Comparison of ENCODE assay signal across 36 cellular contexts in the genomic region with DNA sequence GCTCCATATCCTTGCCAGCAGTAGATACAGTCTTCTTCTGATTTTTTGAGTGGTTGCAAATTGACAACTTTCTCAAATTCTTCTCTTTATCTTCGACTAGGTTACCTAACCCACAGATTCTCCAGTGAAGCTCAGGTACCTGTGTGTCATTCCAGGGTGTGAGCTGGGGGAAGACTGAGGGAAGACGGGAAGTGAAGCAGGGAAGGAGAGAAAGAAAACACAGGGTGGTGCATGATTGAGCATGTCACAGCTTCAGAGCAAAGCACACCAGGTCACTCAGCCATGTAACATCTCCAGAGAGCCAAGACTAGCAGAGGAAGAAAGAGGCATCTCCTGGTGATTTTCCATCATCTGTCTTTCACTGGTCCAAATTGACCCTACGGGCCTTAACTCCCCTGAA.
"Had no signal": no experiment of that assay in that cellular context is flagged by ENCODE, and none has a peak within 500 bp of the region (broad histone marks: within the 10 kb centered on the region; RNA-seq: fewer than 3 reads in every experiment).

No MANE protein-coding gene starts in this region.

- H3K27me3 ChIP-seq: adrenal gland, body of pancreas, colonic mucosa, esophagus squamous epithelium had no signal

- FAIRE-seq: endometrium, endothelial cell of umbilical vein had no signal

- H3K4me3 Mint-ChIP-seq: activated CD4-positive, alpha-beta memory T cell treated with anti-CD3 and anti-CD28 coated beads for 36 hours; activated CD4-positive, alpha-beta T cell treated with anti-CD3 and anti-CD28 coated beads for 36 hours; activated CD4-positive, alpha-beta T cell treated with anti-CD3 and anti-CD28 coated beads, Interleukin-2, amount 10 ng/mL, durations not matched to agents 24 days and 14 days; activated CD8-positive, alpha-beta memory T cell treated with anti-CD3 and anti-CD28 coated beads, Interleukin-2, amount 10 ng/mL, durations not matched to agents 7 days and 5 days; activated CD8-positive, alpha-beta T cell treated with anti-CD3 and anti-CD28 coated beads, Interleukin-2, amount 10 ng/mL, durations not matched to agents 7 days and 5 days; activated naive CD4-positive, alpha-beta T cell treated with anti-CD3 and anti-CD28 coated beads for 36 hours; activated naive CD4-positive, alpha-beta T cell treated with anti-CD3 and anti-CD28 coated beads, Interleukin-2, amount 50 U/mL, for 24 hours; activated naive CD8-positive, alpha-beta T cell treated with anti-CD3 and anti-CD28 coated beads for 36 hours; activated naive CD8-positive, alpha-beta T cell treated with anti-CD3 and anti-CD28 coated beads, Interleukin-2, amount 50 U/mL, for 24 hours; activated T-helper 1 cell treated with anti-CD3 and anti-CD28 coated beads, Interleukin-12 subunit alpha, Interleukin-12 subunit beta, Interleukin-2, Interleukin-4 antibody, amounts not matched to agents 30 ng/mL and 10 ng/mL and 1 ng/mL, durations not matched to agents 14 hours and 24 hours and 36 hours; T-cell; T-helper 1 cell treated with Interleukin-12 subunit alpha and Interleukin-12 subunit beta and Interleukin-4 antibody, amounts not matched to agents 30 μg/mL and 1 μg/mL, for 36 hours; T-helper 2 cell treated with Interferon-gamma antibody and Interleukin-4, amounts not matched to agents 5 μg/mL and 100 μg/mL, for 36 hours had no signal

- H3K27ac Mint-ChIP-seq: activated CD4-positive, alpha-beta memory T cell treated with anti-CD3 and anti-CD28 coated beads for 36 hours; activated CD4-positive, alpha-beta T cell treated with anti-CD3 and anti-CD28 coated beads for 36 hours; activated CD4-positive, alpha-beta T cell treated with anti-CD3 and anti-CD28 coated beads, Interleukin-2, amount 10 ng/mL, durations not matched to agents 24 days and 14 days; activated CD8-positive, alpha-beta memory T cell treated with anti-CD3 and anti-CD28 coated beads, Interleukin-2, amount 10 ng/mL, durations not matched to agents 7 days and 5 days; activated CD8-positive, alpha-beta T cell treated with anti-CD3 and anti-CD28 coated beads, Interleukin-2, amount 10 ng/mL, durations not matched to agents 7 days and 5 days; activated naive CD4-positive, alpha-beta T cell treated with anti-CD3 and anti-CD28 coated beads for 36 hours; activated naive CD4-positive, alpha-beta T cell treated with anti-CD3 and anti-CD28 coated beads, Interleukin-2, amount 50 U/mL, for 24 hours; activated naive CD8-positive, alpha-beta T cell treated with anti-CD3 and anti-CD28 coated beads for 36 hours; activated naive CD8-positive, alpha-beta T cell treated with anti-CD3 and anti-CD28 coated beads, Interleukin-2, amount 50 U/mL, for 24 hours; activated T-helper 1 cell treated with anti-CD3 and anti-CD28 coated beads, Interleukin-12 subunit alpha, Interleukin-12 subunit beta, Interleukin-2, Interleukin-4 antibody, amounts not matched to agents 30 ng/mL and 10 ng/mL and 1 ng/mL, durations not matched to agents 14 hours and 24 hours and 36 hours; activated T-helper 2 cell treated with anti-CD3 and anti-CD28 coated beads, Interferon-gamma antibody, Interleukin-2, Interleukin-4, amounts not matched to agents 10 μg/mL and 5 μg/mL and 100 μg/mL, durations not matched to agents 14 hours and 24 hours and 36 hours; T-cell; T-helper 1 cell treated with Interleukin-12 subunit alpha and Interleukin-12 subunit beta and Interleukin-4 antibody, amounts not matched to agents 30 μg/mL and 1 μg/mL, for 36 hours; T-helper 2 cell treated with Interferon-gamma antibody and Interleukin-4, amounts not matched to agents 5 μg/mL and 100 μg/mL, for 36 hours had no signal

- H3K27me3 Mint-ChIP-seq: activated CD4-positive, alpha-beta memory T cell treated with anti-CD3 and anti-CD28 coated beads for 36 hours; activated CD4-positive, alpha-beta T cell treated with anti-CD3 and anti-CD28 coated beads for 36 hours; activated naive CD8-positive, alpha-beta T cell treated with anti-CD3 and anti-CD28 coated beads for 36 hours; activated naive CD8-positive, alpha-beta T cell treated with anti-CD3 and anti-CD28 coated beads, Interleukin-2, amount 50 U/mL, for 24 hours had no signal

- H3K36me3 ChIP-seq: adrenal gland, cardiac muscle cell, colonic mucosa, esophagus squamous epithelium, gastroesophageal sphincter had no signal

- H3K27ac ChIP-seq: adrenal gland, body of pancreas, cardiac muscle cell, colonic mucosa, epithelial cell of prostate, gastroesophageal sphincter had no signal

- H3K9me3 ChIP-seq: adrenal gland, body of pancreas, colonic mucosa, esophagus squamous epithelium, gastroesophageal sphincter had no signal

- H3K4me1 Mint-ChIP-seq: activated CD4-positive, alpha-beta T cell treated with anti-CD3 and anti-CD28 coated beads for 36 hours; activated CD4-positive, alpha-beta T cell treated with anti-CD3 and anti-CD28 coated beads, Interleukin-2, amount 10 ng/mL, durations not matched to agents 24 days and 14 days; activated CD8-positive, alpha-beta memory T cell treated with anti-CD3 and anti-CD28 coated beads, Interleukin-2, amount 10 ng/mL, durations not matched to agents 7 days and 5 days; activated naive CD4-positive, alpha-beta T cell treated with anti-CD3 and anti-CD28 coated beads, Interleukin-2, amount 50 U/mL, for 24 hours; activated naive CD8-positive, alpha-beta T cell treated with anti-CD3 and anti-CD28 coated beads for 36 hours; activated naive CD8-positive, alpha-beta T cell treated with anti-CD3 and anti-CD28 coated beads, Interleukin-2, amount 50 U/mL, for 24 hours; T-cell had no signal

- ATAC-seq: activated CD4-positive, alpha-beta T cell treated with anti-CD3 and anti-CD28 coated beads for 36 hours; activated CD8-positive, alpha-beta memory T cell treated with anti-CD3 and anti-CD28 coated beads, Interleukin-2, amount 10 ng/mL, durations not matched to agents 7 days and 5 days; activated CD8-positive, alpha-beta T cell treated with anti-CD3 and anti-CD28 coated beads, Interleukin-2, amount 10 ng/mL, durations not matched to agents 7 days and 5 days; activated naive CD8-positive, alpha-beta T cell treated with anti-CD3 and anti-CD28 coated beads, Interleukin-2, amount 50 U/mL, for 24 hours; body of pancreas; gastroesophageal sphincter; T-cell had no signal

- H3K4me1 ChIP-seq: body of pancreas, colonic mucosa, gastroesophageal sphincter had no signal

- H3K9me3 Mint-ChIP-seq: activated CD4-positive, alpha-beta memory T cell treated with anti-CD3 and anti-CD28 coated beads for 36 hours; activated CD4-positive, alpha-beta T cell treated with anti-CD3 and anti-CD28 coated beads, Interleukin-2, amount 10 ng/mL, durations not matched to agents 24 days and 14 days; activated naive CD4-positive, alpha-beta T cell treated with anti-CD3 and anti-CD28 coated beads for 36 hours; activated naive CD4-positive, alpha-beta T cell treated with anti-CD3 and anti-CD28 coated beads, Interleukin-2, amount 50 U/mL, for 24 hours; activated naive CD8-positive, alpha-beta T cell treated with anti-CD3 and anti-CD28 coated beads for 36 hours; activated naive CD8-positive, alpha-beta T cell treated with anti-CD3 and anti-CD28 coated beads, Interleukin-2, amount 50 U/mL, for 24 hours; activated T-helper 1 cell treated with anti-CD3 and anti-CD28 coated beads, Interleukin-12 subunit alpha, Interleukin-12 subunit beta, Interleukin-2, Interleukin-4 antibody, amounts not matched to agents 30 ng/mL and 10 ng/mL and 1 ng/mL, durations not matched to agents 14 hours and 24 hours and 36 hours; activated T-helper 2 cell treated with anti-CD3 and anti-CD28 coated beads, Interferon-gamma antibody, Interleukin-2, Interleukin-4, amounts not matched to agents 10 μg/mL and 5 μg/mL and 100 μg/mL, durations not matched to agents 14 hours and 24 hours and 36 hours; T-cell; T-helper 1 cell treated with Interleukin-12 subunit alpha and Interleukin-12 subunit beta and Interleukin-4 antibody, amounts not matched to agents 30 μg/mL and 1 μg/mL, for 36 hours; T-helper 2 cell treated with Interferon-gamma antibody and Interleukin-4, amounts not matched to agents 5 μg/mL and 100 μg/mL, for 36 hours had no signal

- DNase-seq: activated CD4-positive, alpha-beta memory T cell treated with anti-CD3 and anti-CD28 coated beads for 36 hours; activated CD4-positive, alpha-beta T cell treated with anti-CD3 and anti-CD28 coated beads for 36 hours; activated CD4-positive, alpha-beta T cell treated with anti-CD3 and anti-CD28 coated beads, Interleukin-2, amount 10 ng/mL, durations not matched to agents 24 days and 14 days; activated CD4-positive, CD25-positive, alpha-beta regulatory T cell; activated CD4-positive, CD25-positive, alpha-beta regulatory T cell treated with anti-CD3 and anti-CD28 coated beads, Interleukin-2, amount 50 U/mL, for 72 hours; activated CD8-positive, alpha-beta memory T cell treated with anti-CD3 and anti-CD28 coated beads, Interleukin-2, amount 10 ng/mL, durations not matched to agents 7 days and 5 days; activated CD8-positive, alpha-beta memory T cell treated with anti-CD3 and anti-CD28 coated beads, Interleukin-2, amount 50 U/mL, for 4 hours; activated CD8-positive, alpha-beta T cell treated with anti-CD3 and anti-CD28 coated beads, Interleukin-2, amount 10 ng/mL, durations not matched to agents 7 days and 5 days; activated effector memory CD4-positive, alpha-beta T cell treated with anti-CD3 and anti-CD28 coated beads, Interleukin-2, amount 50 U/mL, for 16 hours; activated naive CD4-positive, alpha-beta T cell treated with anti-CD3 and anti-CD28 coated beads for 36 hours; activated naive CD8-positive, alpha-beta T cell treated with anti-CD3 and anti-CD28 coated beads for 36 hours; activated naive CD8-positive, alpha-beta T cell treated with anti-CD3 and anti-CD28 coated beads, Interleukin-2, amount 50 U/mL, for 24 hours; activated T-cell treated with anti-CD3 and anti-CD28 coated beads, Interleukin-2, amount 50 U/mL, for 1 hour; activated T-cell treated with anti-CD3 and anti-CD28 coated beads, Interleukin-2, amount 50 U/mL, for 48 hours; adrenal gland; amygdala; aorta; body of pancreas; central memory CD4-positive, alpha-beta T cell; cerebellar nuclear complex; colonic mucosa; effector CD8-positive, alpha-beta T cell; esophagus squamous epithelium; foreskin melanocyte; T-cell; T1000 had no signal

- H3K4me3 ChIP-seq: adrenal gland, body of pancreas, cardiac muscle cell, colonic mucosa, esophagus squamous epithelium, gastroesophageal sphincter had no signal

- H3K36me3 Mint-ChIP-seq: activated CD4-positive, alpha-beta memory T cell treated with anti-CD3 and anti-CD28 coated beads for 36 hours; activated CD8-positive, alpha-beta memory T cell treated with anti-CD3 and anti-CD28 coated beads, Interleukin-2, amount 10 ng/mL, durations not matched to agents 7 days and 5 days; activated naive CD4-positive, alpha-beta T cell treated with anti-CD3 and anti-CD28 coated beads, Interleukin-2, amount 50 U/mL, for 24 hours; activated naive CD8-positive, alpha-beta T cell treated with anti-CD3 and anti-CD28 coated beads for 36 hours; T-cell had no signal
